In the genomic region with DNA sequence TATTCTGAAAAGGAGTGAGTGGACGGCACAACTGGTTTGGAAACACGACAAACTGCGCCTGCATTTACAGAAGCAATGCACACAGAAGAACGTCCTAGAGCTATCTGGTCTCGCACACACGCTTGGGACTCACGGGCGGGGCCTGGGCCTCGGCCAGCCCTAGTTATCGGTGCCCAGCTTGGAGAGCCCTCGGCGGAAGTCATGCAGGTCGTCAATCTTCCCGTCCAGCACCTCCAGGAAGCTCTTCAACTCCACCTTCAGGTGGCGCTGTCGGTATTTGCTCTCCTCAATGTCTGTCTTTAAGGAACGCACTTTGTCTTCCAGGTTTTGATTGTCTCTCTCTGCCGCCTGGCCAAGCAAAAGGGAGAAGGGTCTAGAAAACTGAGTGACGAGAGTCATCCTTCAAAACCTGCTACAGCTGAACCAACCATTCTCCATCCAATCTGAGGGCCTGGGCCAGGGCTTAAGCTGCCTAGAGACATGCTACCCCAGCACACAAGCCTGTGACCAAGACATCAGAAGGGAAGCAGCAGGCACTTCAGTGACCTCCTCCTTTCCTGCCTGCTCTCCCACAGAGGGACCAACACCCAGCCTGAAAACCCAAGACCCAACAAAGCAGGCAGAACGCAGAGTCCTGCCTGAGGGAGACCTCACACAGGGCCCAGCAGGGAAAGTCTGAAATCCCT, we compare ENCODE assay signal across 8 cellular contexts. TPM values are rescaled to one million over a fixed set of nuclear protein-coding genes. Genes with fewer than 3 reads are reported as not detected.
A peak's percentile ranks its signal among the peaks of the same experiment; 100 is the strongest.
DNase-seq lines count a peak whose midpoint lies in the region; ATAC-seq, FAIRE-seq and TF ChIP-seq lines count a peak whose summit lies in the region.

No MANE protein-coding gene starts in this region.

- TF ChIP-seq CTCF in AG04449 (IDR thresholded peaks at IDR 0.05; ENCODE audit: insufficient read depth, low read length, missing control alignments) = peak; percentile 54
- TF ChIP-seq CTCF in GM13977 (IDR thresholded peaks at IDR 0.05; ENCODE audit: extremely low read depth, insufficient read depth, missing control alignments) = peak; percentile 70
- TF ChIP-seq CTCF in MM.1S (IDR thresholded peaks at IDR 0.05; ENCODE audit: low read length) = peak; percentile 70
- TF ChIP-seq CTCF in keratinocyte (optimal IDR thresholded peaks at IDR 0.05 in 1 of 3, IDR thresholded peaks at IDR 0.05 in 1 of 3, conservative IDR thresholded peaks at IDR 0.05 in 1 of 3; ENCODE audit: extremely low read depth in 1 of 3, insufficient read depth in 2 of 3, low read length in 3 of 3) = peak; percentile 87 to 96 (median 96)

- H3K9me2 ChIP-seq in MM.1S (replicated peaks; ENCODE audit: insufficient read depth, low read length) = no peaks in the 10 kb centered on the region

- no peak for ATAC-seq in HG03095 (IDR thresholded peaks at IDR 0.05; ENCODE audit: unreplicated experiment)

- no peaks in the 10 kb centered on the region for H3F3A ChIP-seq in MM.1S (ENCODE audit: insufficient read depth, low read length)

- H3K27me3 ChIP-seq in MM.1S (replicated peaks; ENCODE audit: insufficient read depth, low read length) (no peaks in the 10 kb centered on the region), keratinocyte (ENCODE audit: control insufficient read depth, extremely low read depth, insufficient read depth, low read length) (no peaks in the 10 kb centered on the region)

- no peak for DNase-seq in AG04449 (ENCODE audit: low read depth, low spot score)
- peak; percentile 66 for DNase-seq in GM13977 (ENCODE audit: low spot score)
- DNase-seq in MM.1S = peak; percentile 53
- peak; percentile 64 for DNase-seq in SW480 (ENCODE audit: low spot score)
- DNase-seq in caudate nucleus (lab: John Stamatoyannopoulos, UW) = peak in 19 of 61 donors; percentile 1 to 62 (median 17)
- peak; percentile 60 for DNase-seq in keratinocyte (ENCODE audit: low read depth, low spot score)
- peak; percentile 31 to 44 (median 41) for DNase-seq in stimulated activated CD4-positive, alpha-beta T cell treated with anti-CD3 and anti-CD28 coated beads, Interleukin-12 subunit alpha, Interleukin-12 subunit beta, amount 100 ng/mL, for 48 hours (ENCODE audit: low read depth in 2 of 3, low spot score in 1 of 3)

- H3K79me2 ChIP-seq in MM.1S (ENCODE audit: low read length) (no peaks in the 10 kb centered on the region), keratinocyte (ENCODE audit: control insufficient read depth, insufficient read depth, low read length) (no peaks in the 10 kb centered on the region)

- CTCF ChIA-PET in AG04449 (lab: Yijun Ruan, JAX) = interaction anchor here (0.6 to 3.4 kb wide), 14 partner anchors 9 to 161 kb away, joined by 3 to 28 read pairs (median 4); a partner anchor contains a TSS

- H3K4me3 ChIP-seq in AG04449 (ENCODE audit: low read depth, low read length) (no peak overlapping the region), MM.1S (ENCODE audit: low read length) (no peak overlapping the region), keratinocyte (ENCODE audit: control insufficient read depth in 2 of 3, extremely low read depth in 1 of 3, insufficient read depth in 2 of 3, low read depth in 1 of 3, low read length in 3 of 3) (no peak overlapping the region)

- H3K4me2 ChIP-seq in MM.1S (ENCODE audit: low read depth, low read length) = no peak overlapping the region
- H3K4me2 ChIP-seq in keratinocyte (ENCODE audit: control insufficient read depth, extremely low read depth, insufficient read depth, low read depth, low read length) = peak overlapping the region; percentile 49

- H3K27ac ChIP-seq in MM.1S (ENCODE audit: low read length) (no peak overlapping the region), caudate nucleus (ENCODE audit: low read depth, low read length) (peak overlapping the region; percentile 9), keratinocyte (ENCODE audit: control insufficient read depth, insufficient read depth, low read length) (no peak overlapping the region)

- no peaks in the 10 kb centered on the region for H3K9me1 ChIP-seq in keratinocyte (ENCODE audit: control insufficient read depth, extremely low read depth, insufficient read depth, low read length)

- H3K9me3 ChIP-seq in MM.1S (replicated peaks; ENCODE audit: insufficient read depth, low read length) = no peaks in the 10 kb centered on the region
- H3K9me3 ChIP-seq in keratinocyte (ENCODE audit: control insufficient read depth, low read depth, low read length) = no peaks in the 10 kb centered on the region

- in situ Hi-C loops in GM13977 (cut with MboI; ENCODE audit: low pct_unique_long_range_greater_than_20kb, low sequenced_read_pairs, unreplicated experiment) = loop anchor here (10.0 to 25.0 kb wide), 2 partner anchors 135 to 312 kb away; a partner anchor contains a TSS

- no peaks in the 10 kb centered on the region for H4K20me1 ChIP-seq in MM.1S (ENCODE audit: insufficient read depth, low read length)
- H4K20me1 ChIP-seq in keratinocyte (ENCODE audit: control insufficient read depth, extremely low read depth, insufficient read depth, low read length) = no peaks in the 10 kb centered on the region

- H3K4me1 ChIP-seq in MM.1S (ENCODE audit: low read length) (no peaks in the 10 kb centered on the region), keratinocyte (ENCODE audit: control insufficient read depth, extremely low read depth, insufficient read depth, low read length) (peaks cover 19% of the 10 kb centered on the region)

- dilution Hi-C loops in keratinocyte (cut with MboI; ENCODE audit: extremely low pct_ligation_motif_present, low sequenced_read_pairs) = loop anchor here (5.0 kb wide), 1 partner anchor 153 kb away; no protein-coding TSS in a partner anchor

- FAIRE-seq in keratinocyte (lab: Jason Lieb, UNC) = peak; percentile 34

- H3K36me3 ChIP-seq in MM.1S (replicated peaks; ENCODE audit: insufficient read depth, low read length) (no peaks in the 10 kb centered on the region), keratinocyte (ENCODE audit: control insufficient read depth in 2 of 2, extremely low read depth in 1 of 2, insufficient read depth in 2 of 2, low read length in 2 of 2) (no peaks in the 10 kb centered on the region)

- no peak overlapping the region for H3K9ac ChIP-seq in MM.1S (ENCODE audit: low read length)
- H3K9ac ChIP-seq in keratinocyte (ENCODE audit: control insufficient read depth, extremely low read depth, insufficient read depth, low read length) = peak overlapping the region; percentile 4

- POLR2A ChIA-PET in AG04449 (lab: Yijun Ruan, JAX) = no interaction called here

- H2AFZ ChIP-seq in MM.1S (ENCODE audit: low read length) (peak overlapping the region; percentile 25), keratinocyte (ENCODE audit: control insufficient read depth, low read length) (peak overlapping the region; percentile 60)

RNA-seq across cellular contexts. Expression of a gene that starts 40.3 kb away (rescaled TPM):
- polyA plus RNA-seq in keratinocyte = 3.6 to 6.0 TPM (median 4.7 TPM) in 3 replicates
- polyA plus RNA-seq in keratinocyte (2011; ENCODE audit: low read depth) = 42.0 TPM
- 4.4 and 4.5 TPM in 2 replicates for polyA plus RNA-seq in keratinocyte (2011; cell fraction: cytosol; rRNA removed)
- 8.7 and 9.3 TPM in 2 replicates for polyA plus RNA-seq in keratinocyte (2011; cell fraction: nucleus; rRNA removed)
- 4.8 and 7.2 TPM in 2 replicates for polyA plus RNA-seq in keratinocyte (2012; ENCODE audit: low replicate concordance)
- 1.7 to 2.9 TPM (median 2.2 TPM) in 3 replicates for polyA minus RNA-seq in keratinocyte
- 2.1 TPM for polyA minus RNA-seq in keratinocyte (2011; cell fraction: cytosol; rRNA and poly(A)+ RNA removed)
- polyA minus RNA-seq in keratinocyte (2011; cell fraction: nucleus; rRNA and poly(A)+ RNA removed) = 2.5 and 2.9 TPM in 2 replicates

RNA-seq across cellular contexts. Expression of a gene that starts 43.8 kb away (rescaled TPM):
- polyA plus RNA-seq in keratinocyte = not detected in 3 replicates
- not detected for polyA plus RNA-seq in keratinocyte (2011; ENCODE audit: low read depth)
- polyA plus RNA-seq in keratinocyte (2011; cell fraction: cytosol; rRNA removed) = not detected in 2 replicates
- not detected in 2 replicates for polyA plus RNA-seq in keratinocyte (2011; cell fraction: nucleus; rRNA removed)
- polyA plus RNA-seq in keratinocyte (2012; ENCODE audit: low replicate concordance) = 0.01 and 0.10 TPM in 2 replicates
- polyA minus RNA-seq in keratinocyte = not detected in 3 replicates
- not detected for polyA minus RNA-seq in keratinocyte (2011; cell fraction: cytosol; rRNA and poly(A)+ RNA removed)
- polyA minus RNA-seq in keratinocyte (2011; cell fraction: nucleus; rRNA and poly(A)+ RNA removed) = not detected in 2 replicates
